In genomic region chr9:100028201-100028784, GRCh38 we compare ENCODE assay signal across 8 cellular contexts.
DNase-seq lines count a peak whose midpoint lies in the region; ATAC-seq and TF ChIP-seq lines count a peak whose summit lies in the region.

No MANE protein-coding gene starts in this region.

- peak; percentile 82 for TF ChIP-seq RAD21 in HCT116 (IDR thresholded peaks at IDR 0.05; ENCODE audit: low read depth)

- TF ChIP-seq POLR2A in HCT116 (IDR thresholded peaks at IDR 0.05; ENCODE audit: borderline replicate concordance, extremely low read depth, insufficient read depth, insufficient read length): no peak

- H2AFZ ChIP-seq in HCT116 (ENCODE audit: low read depth, low read length, poor library complexity, severe bottlenecking): no peak overlapping the region
- no peak overlapping the region for H2AFZ ChIP-seq in MM.1S (ENCODE audit: low read length)
- no peak overlapping the region for H2AFZ ChIP-seq in SU-DHL-6 (ENCODE audit: low read depth, low read length, severe bottlenecking)

- peak; percentile 98 for TF ChIP-seq CTCF in GM12865 (IDR thresholded peaks at IDR 0.05; ENCODE audit: insufficient read depth, low read depth, low read length, missing control alignments)
- TF ChIP-seq CTCF in HCT116 (IDR thresholded peaks at IDR 0.05 in 2 of 3, conservative IDR thresholded peaks at IDR 0.05 in 1 of 3; ENCODE audit: borderline replicate concordance in 1 of 3, insufficient read depth in 1 of 3, low read depth in 2 of 3, low read length in 2 of 3): peak; percentile 74 to 96 (median 92)
- TF ChIP-seq CTCF in MM.1S (IDR thresholded peaks at IDR 0.05; ENCODE audit: low read length): peak; percentile 98
- peak; percentile 95 for TF ChIP-seq CTCF in SU-DHL-6 (IDR thresholded peaks at IDR 0.05; ENCODE audit: insufficient read depth, low read length, poor library complexity, severe bottlenecking)
- peak; percentile 98 for TF ChIP-seq CTCF in left ventricle myocardium inferior (IDR thresholded peaks at IDR 0.05; ENCODE audit: borderline replicate concordance)
- peak; percentile 99 for TF ChIP-seq CTCF in retinal pigment epithelial cell (conservative IDR thresholded peaks at IDR 0.05; ENCODE audit: low read depth, low read length)

- H3K9ac ChIP-seq in HCT116 (ENCODE audit: low read length): no peak overlapping the region
- no peak overlapping the region for H3K9ac ChIP-seq in MM.1S (ENCODE audit: low read length)
- H3K9ac ChIP-seq in SU-DHL-6 (ENCODE audit: low read length): no peak overlapping the region
- no peak overlapping the region for H3K9ac ChIP-seq in adipocyte (ENCODE audit: low read length)

- POLR2A ChIA-PET in HCT116 (lab: Charles Lee): no interaction called here

- intact Hi-C loops in HCT116 (cut with micrococcal nuclease) (loop anchor here (1.0 to 2.0 kb wide), 3 partner anchors 194 to 567 kb away; no protein-coding TSS in a partner anchor), left ventricle myocardium inferior (cut with micrococcal nuclease) (loop anchor here (10.0 kb wide), 1 partner anchor 197 kb away; no protein-coding TSS in a partner anchor)

- peak; percentile 90 for DNase-seq in GM12865 (ENCODE audit: low read depth)
- peak; percentile 60 for DNase-seq in HCT116 (ENCODE audit: low read depth, low spot score)
- peak; percentile 69 for DNase-seq in MM.1S
- peak; percentile 86 for DNase-seq in adipocyte (ENCODE audit: low read depth)
- DNase-seq in left ventricle myocardium inferior: peak; percentile 57
- peak; percentile 26 for DNase-seq in retinal pigment epithelial cell (ENCODE audit: low read depth)
- DNase-seq in cortex of kidney (lab: John Stamatoyannopoulos, UW): no peak

- BruUV-seq in HCT116 (replicated peaks; lab: Mats Ljungman, UMichigan): no TSS peak

- H4K20me1 ChIP-seq in HCT116 (ENCODE audit: insufficient read depth) (no peaks in the 10 kb centered on the region), MM.1S (ENCODE audit: insufficient read depth, low read length) (peaks cover 4% of the 10 kb centered on the region; the same call in 1 of the 2 replicates), SU-DHL-6 (ENCODE audit: low read depth, low read length) (0 out of 2 replicates have a peak, but pooled peaks cover 5% of the 10 kb centered on the region)

- ATAC-seq in HCT116: peak; percentile 100

- H3K9me3 ChIP-seq in HCT116 (ENCODE audit: control insufficient read depth in 1 of 2, insufficient read depth in 1 of 2, low read depth in 1 of 2, low read length in 2 of 2) (no peaks in the 10 kb centered on the region), MM.1S (replicated peaks; ENCODE audit: insufficient read depth, low read length) (no peaks in the 10 kb centered on the region), SU-DHL-6 (ENCODE audit: insufficient read depth, low read length) (peaks cover 8% of the 10 kb centered on the region; the same call in 1 of the 2 replicates), adipocyte (ENCODE audit: control insufficient read depth, low read length) (peaks cover 8% of the 10 kb centered on the region), left ventricle myocardium inferior (replicated peaks) (peaks cover 7% of the 10 kb centered on the region)

- CTCF ChIA-PET in HCT116 (lab: Charles Lee): no interaction called here

- H3K4me1 ChIP-seq in HCT116 (ENCODE audit: control insufficient read depth in 1 of 2, insufficient read depth in 2 of 2, low read length in 2 of 2) (no peaks in the 10 kb centered on the region), MM.1S (ENCODE audit: low read length) (peaks cover 8% of the 10 kb centered on the region), adipocyte (ENCODE audit: control insufficient read depth, insufficient read depth, low read length) (no peaks in the 10 kb centered on the region), left ventricle myocardium inferior (no peaks in the 10 kb centered on the region)

- H3K9me2 ChIP-seq in HCT116 (ENCODE audit: insufficient read depth): no peaks in the 10 kb centered on the region
- no peaks in the 10 kb centered on the region for H3K9me2 ChIP-seq in MM.1S (replicated peaks; ENCODE audit: insufficient read depth, low read length)
- no peaks in the 10 kb centered on the region for H3K9me2 ChIP-seq in SU-DHL-6 (replicated peaks; ENCODE audit: insufficient read depth, low read length)

- no peak overlapping the region for H3K4me2 ChIP-seq in HCT116 (ENCODE audit: low read length)
- no peak overlapping the region for H3K4me2 ChIP-seq in MM.1S (ENCODE audit: low read depth, low read length)
- H3K4me2 ChIP-seq in SU-DHL-6 (ENCODE audit: low read depth, low read length, poor library complexity, severe bottlenecking): no peak overlapping the region

- no peaks in the 10 kb centered on the region for H3F3A ChIP-seq in MM.1S (ENCODE audit: insufficient read depth, low read length)
- H3F3A ChIP-seq in SU-DHL-6 (ENCODE audit: insufficient read depth): peaks cover 12% of the 10 kb centered on the region; the same call in 1 of the 2 replicates

- no peak overlapping the region for H3K4me3 ChIP-seq in GM12865 (ENCODE audit: low read depth, low read length)
- no peak overlapping the region for H3K4me3 ChIP-seq in HCT116 (replicated peaks in 1 of 2; ENCODE audit: low read depth in 1 of 2, low read length in 2 of 2)
- no peak overlapping the region for H3K4me3 ChIP-seq in MM.1S (ENCODE audit: low read length)
- H3K4me3 ChIP-seq in SU-DHL-6 (ENCODE audit: insufficient read depth, low read length, poor library complexity, severe bottlenecking): no peak overlapping the region
- no peak overlapping the region for H3K4me3 ChIP-seq in adipocyte (ENCODE audit: low read length)
- no peak overlapping the region for H3K4me3 ChIP-seq in left ventricle myocardium inferior
- H3K4me3 ChIP-seq in retinal pigment epithelial cell (ENCODE audit: low read length): no peak overlapping the region

- H3K36me3 ChIP-seq in HCT116 (ENCODE audit: control insufficient read depth in 1 of 2, insufficient read depth in 2 of 2, low read length in 2 of 2) (no peaks in the 10 kb centered on the region), MM.1S (replicated peaks; ENCODE audit: insufficient read depth, low read length) (no peaks in the 10 kb centered on the region), SU-DHL-6 (ENCODE audit: low read length) (peaks cover 23% of the 10 kb centered on the region), adipocyte (ENCODE audit: control insufficient read depth, insufficient read depth, low read length, severe bottlenecking) (peaks cover 17% of the 10 kb centered on the region), left ventricle myocardium inferior (peaks cover 12% of the 10 kb centered on the region)

- RAD21 ChIA-PET in HCT116 (lab: Charles Lee; ENCODE audit: low non-redundant PET in 1 of 2, low total read pairs in 2 of 2, uncharacterized antibody in 2 of 2, unreplicated experiment in 2 of 2): no interaction called here

- H3K79me2 ChIP-seq in HCT116 (ENCODE audit: insufficient read depth, low read length) (no peaks in the 10 kb centered on the region), MM.1S (ENCODE audit: low read length) (peaks cover 26% of the 10 kb centered on the region), SU-DHL-6 (ENCODE audit: insufficient read depth, low read length) (peaks cover 58% of the 10 kb centered on the region)

- H3K27ac ChIP-seq in HCT116 (ENCODE audit: low read depth, low read length) (no peak overlapping the region), MM.1S (ENCODE audit: low read length) (no peak overlapping the region), SU-DHL-6 (ENCODE audit: low read depth, low read length) (no peak overlapping the region), left ventricle myocardium inferior (replicated peaks) (no peak overlapping the region)

- H3K27me3 ChIP-seq in HCT116 (ENCODE audit: insufficient read depth, low read length) (no peaks in the 10 kb centered on the region), MM.1S (replicated peaks; ENCODE audit: insufficient read depth, low read length) (no peaks in the 10 kb centered on the region), SU-DHL-6 (ENCODE audit: low read length) (no peaks in the 10 kb centered on the region), adipocyte (replicated peaks; ENCODE audit: control insufficient read depth, insufficient read depth, low read length) (no peaks in the 10 kb centered on the region), left ventricle myocardium inferior (ENCODE audit: low read depth) (no peaks in the 10 kb centered on the region)

TF ChIP-seq in HCT116, 20 proteins besides CTCF, POLR2A, EP300 and RAD21 (continues in another document):
- no peak for TF ChIP-seq CEBPB (IDR thresholded peaks at IDR 0.05; ENCODE audit: low read depth)
- no peak for TF ChIP-seq SIN3A (IDR thresholded peaks at IDR 0.05; ENCODE audit: low read depth)
- no peak for TF ChIP-seq ZFX (IDR thresholded peaks at IDR 0.05)
- TF ChIP-seq ELF1 (IDR thresholded peaks at IDR 0.05; ENCODE audit: borderline replicate concordance, low read depth): no peak
- TF ChIP-seq MAX (IDR thresholded peaks at IDR 0.05): no peak
- no peak for TF ChIP-seq ATF3 (IDR thresholded peaks at IDR 0.05)
- no peak for TF ChIP-seq EZH2 (IDR thresholded peaks at IDR 0.05)
- TF ChIP-seq EGR1 (IDR thresholded peaks at IDR 0.05; ENCODE audit: low read depth): no peak
- no peak for TF ChIP-seq JUND (IDR thresholded peaks at IDR 0.05)
- TF ChIP-seq ZBTB33 (IDR thresholded peaks at IDR 0.05; ENCODE audit: extremely low read depth, insufficient replicate concordance, low read length): no peak
